Comparison of ENCODE assay signal across 8 cellular contexts in genomic region chr16:1990336-1991134, GRCh38. TPM values are rescaled to one million over a fixed set of nuclear protein-coding genes. Genes with fewer than 3 reads are reported as not detected.
DNase-seq lines count a peak whose midpoint lies in the region; ATAC-seq, FAIRE-seq and TF ChIP-seq lines count a peak whose summit lies in the region.

No MANE protein-coding gene starts in this region.

- H2AFZ ChIP-seq in endothelial cell of umbilical vein (ENCODE audit: low read depth, low read length), result no peak overlapping the region

- intact Hi-C loops in left ventricle myocardium inferior (cut with micrococcal nuclease) (no loop called here), Right ventricle myocardium superior (cut with DNase I) (no loop called here), endothelial cell of umbilical vein (cut with micrococcal nuclease) (no loop called here)

- DNase-seq in left ventricle myocardium inferior (no peak), Right ventricle myocardium superior (no peak), RWPE2 (ENCODE audit: low spot score) (no peak), endothelial cell of umbilical vein (ENCODE audit: low read depth, low spot score) (no peak), HCEC 1CT (no peak), islet precursor cell (no peak)

- dilution Hi-C loops in endothelial cell of umbilical vein (cut with MboI; ENCODE audit: extremely low pct_ligation_motif_present, low sequenced_read_pairs), result no loop called here

- no peak for ATAC-seq in Right ventricle myocardium superior (ENCODE audit: poor library complexity)
- ATAC-seq in RWPE2 (ENCODE audit: low read depth), result no peak
- ATAC-seq in HG03196 (IDR thresholded peaks at IDR 0.05; ENCODE audit: unreplicated experiment), result no peak

- POLR2A ChIA-PET in endothelial cell of umbilical vein (lab: Charles Lee), result no interaction called here

- peaks cover 36% of the 10 kb centered on the region for H3K4me1 ChIP-seq in left ventricle myocardium inferior
- H3K4me1 ChIP-seq in RWPE2 (ENCODE audit: insufficient read depth, poor library complexity, severe bottlenecking), result peaks cover 2% of the 10 kb centered on the region
- H3K4me1 ChIP-seq in endothelial cell of umbilical vein (ENCODE audit: control insufficient read depth, extremely low read depth, insufficient read depth, low read length), result peaks cover 7% of the 10 kb centered on the region
- H3K4me1 ChIP-seq in skeletal muscle satellite cell (ENCODE audit: control insufficient read depth, insufficient read depth, low read length), result peaks cover 22% of the 10 kb centered on the region

- H3K27ac ChIP-seq in left ventricle myocardium inferior (replicated peaks) (no peak overlapping the region), RWPE2 (ENCODE audit: poor library complexity, severe bottlenecking) (no peak overlapping the region), endothelial cell of umbilical vein (ENCODE audit: insufficient read depth, low read depth, low read length) (no peak overlapping the region)

- H3K36me3 ChIP-seq in left ventricle myocardium inferior, result peaks cover 18% of the 10 kb centered on the region
- H3K36me3 ChIP-seq in RWPE2 (ENCODE audit: low read depth), result peaks cover 12% of the 10 kb centered on the region
- peaks cover 0 to 7% of the 10 kb centered on the region in 2 experiments for H3K36me3 ChIP-seq in endothelial cell of umbilical vein (ENCODE audit: control insufficient read depth in 2 of 2, extremely low read depth in 1 of 2, insufficient read depth in 2 of 2, low read length in 2 of 2)
- H3K36me3 ChIP-seq in skeletal muscle satellite cell (ENCODE audit: insufficient read depth, low read length), result peaks cover 18% of the 10 kb centered on the region

- FAIRE-seq in endothelial cell of umbilical vein (lab: Jason Lieb, UNC), result no peak

- H3K9me1 ChIP-seq in endothelial cell of umbilical vein (replicated peaks; ENCODE audit: control insufficient read depth, extremely low read depth, insufficient read depth, low read length), result no peaks in the 10 kb centered on the region

- TF ChIP-seq CTCF in left ventricle myocardium inferior (IDR thresholded peaks at IDR 0.05; ENCODE audit: borderline replicate concordance) (no peak), RWPE2 (IDR thresholded peaks at IDR 0.05; ENCODE audit: poor library complexity, severe bottlenecking) (no peak), endothelial cell of umbilical vein (IDR thresholded peaks at IDR 0.05; ENCODE audit: extremely low read depth in 1 of 2, insufficient read depth in 1 of 2, low read depth in 1 of 2, low read length in 2 of 2) (no peak)

- no peak overlapping the region for H3K9ac ChIP-seq in endothelial cell of umbilical vein (replicated peaks; ENCODE audit: extremely low read depth, insufficient read depth, low read length)
- H3K9ac ChIP-seq in skeletal muscle satellite cell (ENCODE audit: low read depth, low read length), result no peak overlapping the region

- H3K27me3 ChIP-seq in left ventricle myocardium inferior (ENCODE audit: low read depth) (peaks cover 47% of the 10 kb centered on the region), RWPE2 (ENCODE audit: insufficient read depth, poor library complexity, severe bottlenecking) (peaks cover 5% of the 10 kb centered on the region), endothelial cell of umbilical vein (ENCODE audit: control insufficient read depth in 2 of 2, insufficient read depth in 2 of 2, low read length in 2 of 2) (peaks cover 23 to 24% of the 10 kb centered on the region in 2 experiments), skeletal muscle satellite cell (ENCODE audit: control insufficient read depth, insufficient read depth, low read length) (peaks cover 28% of the 10 kb centered on the region)

- no peak overlapping the region for H3K4me2 ChIP-seq in endothelial cell of umbilical vein (ENCODE audit: insufficient read depth, low read length)
- peak overlapping the region; percentile 47 for H3K4me2 ChIP-seq in skeletal muscle satellite cell (ENCODE audit: low read length)

- H3K4me3 ChIP-seq in left ventricle myocardium inferior (peak overlapping the region; percentile 66), RWPE2 (ENCODE audit: severe bottlenecking) (peak overlapping the region; percentile 48), endothelial cell of umbilical vein (replicated peaks in 1 of 3; ENCODE audit: insufficient read depth in 1 of 3, low read depth in 1 of 3, low read length in 3 of 3) (no peak overlapping the region), skeletal muscle satellite cell (ENCODE audit: low read length) (no peak overlapping the region)

- no peak for TF ChIP-seq POLR2A in endothelial cell of umbilical vein (IDR thresholded peaks at IDR 0.05; ENCODE audit: low read depth, low read length)

- H3K79me2 ChIP-seq in endothelial cell of umbilical vein (ENCODE audit: control insufficient read depth, insufficient read depth, low read length), result no peaks in the 10 kb centered on the region

- BruUV-seq in endothelial cell of umbilical vein (replicated peaks; lab: Mats Ljungman, UMichigan), result no TSS peak

- no peaks in the 10 kb centered on the region for H4K20me1 ChIP-seq in endothelial cell of umbilical vein (replicated peaks; ENCODE audit: control insufficient read depth, extremely low read depth, insufficient read depth, low read length)

- H3K9me3 ChIP-seq in left ventricle myocardium inferior (replicated peaks) (peaks cover 4% of the 10 kb centered on the region), RWPE2 (ENCODE audit: severe bottlenecking) (no peaks in the 10 kb centered on the region), endothelial cell of umbilical vein (replicated peaks; ENCODE audit: control insufficient read depth, insufficient read depth, low read length) (no peaks in the 10 kb centered on the region), skeletal muscle satellite cell (replicated peaks; ENCODE audit: low read length) (no peaks in the 10 kb centered on the region)

- CTCF ChIA-PET in endothelial cell of umbilical vein (lab: Charles Lee), result interaction anchor here (2.5 to 3.9 kb wide), 2 partner anchors 12 to 150 kb away, joined by 9 to 23 read pairs; no protein-coding TSS in a partner anchor

RNA-seq across cellular contexts. Expression of gene SYNGR3, which starts 0.8 kb away (rescaled TPM):
- 0.38 TPM for total RNA-seq in left ventricle myocardium inferior
- 0.32 TPM for total RNA-seq in Right ventricle myocardium superior
- 0.81 and 0.95 TPM in 2 replicates for total RNA-seq in endothelial cell of umbilical vein
- 1.4 and 2.6 TPM in 2 replicates for polyA plus RNA-seq in endothelial cell of umbilical vein
- polyA plus RNA-seq in endothelial cell of umbilical vein (2011; cell fraction: cytosol; rRNA removed), result 0.97 and 1.4 TPM in 2 replicates
- 1.0 and 1.1 TPM in 2 replicates for polyA plus RNA-seq in endothelial cell of umbilical vein (2011; cell fraction: nucleus; rRNA removed)
- polyA plus RNA-seq in endothelial cell of umbilical vein (2012), result 0.54 and 1.7 TPM in 2 replicates
- 2.0 and 2.1 TPM in 2 replicates for polyA minus RNA-seq in endothelial cell of umbilical vein
- 6.0 TPM for polyA minus RNA-seq in endothelial cell of umbilical vein (2011; cell fraction: cytosol; rRNA and poly(A)+ RNA removed)
- 0.24 and 0.72 TPM in 2 replicates for polyA minus RNA-seq in endothelial cell of umbilical vein (2011; cell fraction: nucleus; rRNA and poly(A)+ RNA removed)
- 0.66 and 1.8 TPM in 2 replicates for total RNA-seq in skeletal muscle satellite cell (2012; rRNA removed)

RNA-seq across cellular contexts. Expression of gene GFER, which starts 6.5 kb away (rescaled TPM):
- total RNA-seq in left ventricle myocardium inferior, result 23.3 TPM
- 28.3 TPM for total RNA-seq in Right ventricle myocardium superior
- total RNA-seq in endothelial cell of umbilical vein, result 29.9 and 30.5 TPM in 2 replicates
- polyA plus RNA-seq in endothelial cell of umbilical vein, result 13.7 and 26.0 TPM in 2 replicates
- 14.7 and 15.7 TPM in 2 replicates for polyA plus RNA-seq in endothelial cell of umbilical vein (2011; cell fraction: cytosol; rRNA removed)
- polyA plus RNA-seq in endothelial cell of umbilical vein (2011; cell fraction: nucleus; rRNA removed), result 9.8 and 11.5 TPM in 2 replicates
- polyA plus RNA-seq in endothelial cell of umbilical vein (2012), result 32.8 and 33.7 TPM in 2 replicates
- polyA minus RNA-seq in endothelial cell of umbilical vein, result 6.6 and 10.7 TPM in 2 replicates
- 25.2 TPM for polyA minus RNA-seq in endothelial cell of umbilical vein (2011; cell fraction: cytosol; rRNA and poly(A)+ RNA removed)
- polyA minus RNA-seq in endothelial cell of umbilical vein (2011; cell fraction: nucleus; rRNA and poly(A)+ RNA removed), result 4.5 and 7.2 TPM in 2 replicates
- 10.1 and 13.1 TPM in 2 replicates for total RNA-seq in skeletal muscle satellite cell (2012; rRNA removed)

RNA-seq across cellular contexts. Expression of gene NOXO1, which starts 9.3 kb away (rescaled TPM):
- total RNA-seq in left ventricle myocardium inferior (not detected), Right ventricle myocardium superior (not detected), endothelial cell of umbilical vein (0.60 TPM in 1 of 2 replicates, not detected in the other)
- 0.37 and 0.40 TPM in 2 replicates for polyA plus RNA-seq in endothelial cell of umbilical vein
- 0.17 TPM in 1 of 2 replicates, not detected in the other for polyA plus RNA-seq in endothelial cell of umbilical vein (2011; cell fraction: cytosol; rRNA removed)
- 1.7 and 2.0 TPM in 2 replicates for polyA plus RNA-seq in endothelial cell of umbilical vein (2011; cell fraction: nucleus; rRNA removed)
- 0.41 TPM in 1 of 2 replicates, not detected in the other for polyA plus RNA-seq in endothelial cell of umbilical vein (2012)
- polyA minus RNA-seq in endothelial cell of umbilical vein, result 0.17 TPM in 1 of 2 replicates, not detected in the other
- polyA minus RNA-seq in endothelial cell of umbilical vein (2011; cell fraction: cytosol; rRNA and poly(A)+ RNA removed), result not detected
- not detected in 2 replicates for polyA minus RNA-seq in endothelial cell of umbilical vein (2011; cell fraction: nucleus; rRNA and poly(A)+ RNA removed)
- not detected in 2 replicates for total RNA-seq in skeletal muscle satellite cell (2012; rRNA removed)

RNA-seq across cellular contexts. Expression of gene TBL3, which starts 18.7 kb away (rescaled TPM):
- 22.6 TPM for total RNA-seq in left ventricle myocardium inferior
- total RNA-seq in Right ventricle myocardium superior, result 20.3 TPM
- total RNA-seq in endothelial cell of umbilical vein, result 42.2 and 42.3 TPM in 2 replicates
- 77.1 and 80.6 TPM in 2 replicates for polyA plus RNA-seq in endothelial cell of umbilical vein
- 41.0 and 51.3 TPM in 2 replicates for polyA plus RNA-seq in endothelial cell of umbilical vein (2011; cell fraction: cytosol; rRNA removed)
- polyA plus RNA-seq in endothelial cell of umbilical vein (2011; cell fraction: nucleus; rRNA removed), result 86.9 and 88.7 TPM in 2 replicates
- 41.6 and 49.8 TPM in 2 replicates for polyA plus RNA-seq in endothelial cell of umbilical vein (2012)
- polyA minus RNA-seq in endothelial cell of umbilical vein, result 38.8 and 42.1 TPM in 2 replicates
- polyA minus RNA-seq in endothelial cell of umbilical vein (2011; cell fraction: cytosol; rRNA and poly(A)+ RNA removed), result 53.1 TPM
- polyA minus RNA-seq in endothelial cell of umbilical vein (2011; cell fraction: nucleus; rRNA and poly(A)+ RNA removed), result 17.1 and 27.7 TPM in 2 replicates
- 45.9 and 58.6 TPM in 2 replicates for total RNA-seq in skeletal muscle satellite cell (2012; rRNA removed)

RNA-seq across cellular contexts. Expression of gene ZNF598, which starts 19.1 kb away (rescaled TPM):
- total RNA-seq in left ventricle myocardium inferior (14.5 TPM), Right ventricle myocardium superior (17.2 TPM), endothelial cell of umbilical vein (60.5 and 67.0 TPM in 2 replicates)
- 43.3 TPM in 2 replicates for polyA plus RNA-seq in endothelial cell of umbilical vein
- polyA plus RNA-seq in endothelial cell of umbilical vein (2011; cell fraction: cytosol; rRNA removed), result 32.2 and 43.0 TPM in 2 replicates
- polyA plus RNA-seq in endothelial cell of umbilical vein (2011; cell fraction: nucleus; rRNA removed), result 96.3 and 100.0 TPM in 2 replicates
- 25.3 and 32.2 TPM in 2 replicates for polyA plus RNA-seq in endothelial cell of umbilical vein (2012)
- polyA minus RNA-seq in endothelial cell of umbilical vein, result 14.8 and 20.7 TPM in 2 replicates
- 70.3 TPM for polyA minus RNA-seq in endothelial cell of umbilical vein (2011; cell fraction: cytosol; rRNA and poly(A)+ RNA removed)
- polyA minus RNA-seq in endothelial cell of umbilical vein (2011; cell fraction: nucleus; rRNA and poly(A)+ RNA removed), result 13.4 and 28.0 TPM in 2 replicates
- 26.1 and 28.0 TPM in 2 replicates for total RNA-seq in skeletal muscle satellite cell (2012; rRNA removed)

Comparison
In these comparisons a context has a peak if more than half of its experiments do, and no peak if none do; other contexts are left out.
1. H3K4me3 ChIP-seq: peak in left ventricle myocardium inferior (single experiment) and RWPE2 (single experiment); none in endothelial cell of umbilical vein (0 of 3) and skeletal muscle satellite cell (single experiment).